20 cellular contexts compared by ENCODE assay signal in genomic region chr7:127478040-127478386, GRCh38.
A peak's percentile ranks its signal among the peaks of the same experiment; 100 is the strongest.
DNase-seq lines count a peak whose midpoint lies in the region; ATAC-seq and TF ChIP-seq lines count a peak whose summit lies in the region.
"Had no signal": no experiment of that assay in that cellular context is flagged by ENCODE, and none has a peak within 500 bp of the region (broad histone marks: within the 10 kb centered on the region; RNA-seq: fewer than 3 reads in every experiment).

No MANE protein-coding gene starts in this region.

- H3K36me3 Mint-ChIP-seq in H9 (ENCODE audit: insufficient read depth in 1 of 3, low read depth in 3 of 3) (no peaks in the 10 kb centered on the region), endodermal cell (ENCODE audit: low read depth) (no peaks in the 10 kb centered on the region)
- H3K36me3 Mint-ChIP-seq: CD4-positive, alpha-beta memory T cell had no signal

- CTCF ChIA-PET in PC-3 (lab: Charles Lee) = no interaction called here

- no peak overlapping the region for H3K27ac Mint-ChIP-seq in H9
- H3K27ac Mint-ChIP-seq in endodermal cell = no peak overlapping the region
- H3K27ac Mint-ChIP-seq: activated CD4-positive, alpha-beta memory T cell treated with anti-CD3 and anti-CD28 coated beads, Interleukin-2, amount 10 ng/mL, durations not matched to agents 7 days and 5 days; CD4-positive, alpha-beta memory T cell had no signal

- peak; percentile 44; the same call in 2 of the 3 replicates for TF ChIP-seq CTCF in H9 (conservative IDR thresholded peaks at IDR 0.05)
- TF ChIP-seq CTCF in PC-3 (conservative IDR thresholded peaks at IDR 0.05; ENCODE audit: low read depth, low read length) = no peak; the same call in 1 of the 2 replicates
- TF ChIP-seq CTCF in endodermal cell (conservative IDR thresholded peaks at IDR 0.05) = peak; percentile 51
- no peak for TF ChIP-seq CTCF in parathyroid adenoma (IDR thresholded peaks at IDR 0.05)

- POLR2A ChIA-PET in PC-3 (lab: Charles Lee; ENCODE audit: unreplicated experiment) = no interaction called here

- H3K9ac ChIP-seq in H9 (ENCODE audit: extremely low read depth, insufficient read length, low read length) (no peak overlapping the region), PC-3 (ENCODE audit: low read length) (no peak overlapping the region), endodermal cell (ENCODE audit: extremely low read depth, low read length, poor library complexity, severe bottlenecking) (no peak overlapping the region), parathyroid adenoma (no peak overlapping the region)

- no TSS peak for BruUV-seq in PC-3 (replicated peaks; lab: Mats Ljungman, UMichigan)

- WGBS in H9 (ENCODE audit: extremely low coverage, insufficient read length, low lambda C conversion rate) = no CpG with 5 or more reads among the region's 1 CpG
- WGBS in endodermal cell (ENCODE audit: insufficient coverage in 1 of 2, insufficient read length in 1 of 2), 2 experiments = 18% methylated on average over 1 of the region's 1 CpG; no CpG with 5 or more reads in 1 of the 2 experiments

- H3F3A ChIP-seq in PC-3 (ENCODE audit: low read length, unreplicated experiment) = no peaks in the 10 kb centered on the region

- no peaks in the 10 kb centered on the region for H3K79me2 ChIP-seq in H9 (ENCODE audit: insufficient read depth, low read length)
- H3K79me2 ChIP-seq in PC-3 (ENCODE audit: low read length) = no peaks in the 10 kb centered on the region
- H3K79me2 ChIP-seq in parathyroid adenoma = no peaks in the 10 kb centered on the region

- H2AK5ac ChIP-seq in H9 (ENCODE audit: insufficient read length, low read length) = no peak overlapping the region

- no peak overlapping the region for H2BK12ac ChIP-seq in H9 (ENCODE audit: insufficient read length, low read depth, low read length)

- no peak overlapping the region for H4K8ac ChIP-seq in H9 (replicated peaks; ENCODE audit: insufficient read length, low read depth, low read length)

- H3K9me3 ChIP-seq in H9 (ENCODE audit: control insufficient read depth, low read depth, low read length) (no peaks in the 10 kb centered on the region), PC-3 (ENCODE audit: low read length) (no peaks in the 10 kb centered on the region), endodermal cell (ENCODE audit: control insufficient read depth, low read length) (no peaks in the 10 kb centered on the region), parathyroid adenoma (ENCODE audit: control insufficient read depth, low read length) (no peaks in the 10 kb centered on the region)
- H3K9me3 ChIP-seq: suprapubic skin, uterus had no signal

- intact Hi-C loops in PC-3 (cut with micrococcal nuclease) = no loop called here

- H3K9me3 Mint-ChIP-seq in H9 = no peaks in the 10 kb centered on the region; a peak in 1 of 5 replicates
- H3K9me3 Mint-ChIP-seq in endodermal cell = no peaks in the 10 kb centered on the region
- H3K9me3 Mint-ChIP-seq: activated CD4-positive, alpha-beta memory T cell treated with anti-CD3 and anti-CD28 coated beads, Interleukin-2, amount 10 ng/mL, durations not matched to agents 7 days and 5 days; CD4-positive, alpha-beta memory T cell had no signal

- DNase-seq in H9 (no peak), PC-3 (peak; percentile 4), endodermal cell (no peak), NCI-H2107 treated with DMSO at 0.1 percent for 48 hours (lab: John Stamatoyannopoulos, UW; ENCODE audit: unreplicated experiment) (no peak)
- DNase-seq in stimulated activated CD4-positive, alpha-beta T cell treated with anti-CD3 and anti-CD28 coated beads, Interleukin-4, amount 100 ng/mL, for 24 hours = no peak
- DNase-seq: activated CD4-positive, alpha-beta memory T cell treated with anti-CD3 and anti-CD28 coated beads, Interleukin-2, amount 10 ng/mL, durations not matched to agents 7 days and 5 days; activated T-cell treated with anti-CD3 and anti-CD28 coated beads, Interleukin-2, amount 50 U/mL, for 1 hour; amniotic stem cell; cortex of kidney; Kasumi-1; kidney glomerular epithelial cell; NCI-H1048; NCI-H187 treated with DMSO at 0.1 percent for 48 hours; posterior cingulate gyrus; uterus had no signal

- ATAC-seq in PC-3 (no peak), GM18868 (IDR thresholded peaks at IDR 0.05; ENCODE audit: unreplicated experiment) (no peak)

- no peak overlapping the region for H3K14ac ChIP-seq in H9 (ENCODE audit: insufficient read depth, low read length)

- no peak overlapping the region for H4K91ac ChIP-seq in H9 (ENCODE audit: insufficient read length, low read depth, low read length)

- H4K5ac ChIP-seq in H9 (ENCODE audit: insufficient read length, low read depth, low read length) = no peak overlapping the region

- H2BK15ac ChIP-seq in H9 (ENCODE audit: low read depth, low read length) = no peak overlapping the region

- H3K27ac ChIP-seq in H9 (ENCODE audit: insufficient read length, low read depth, low read length) (no peak overlapping the region), PC-3 (ENCODE audit: low read length) (no peak overlapping the region), endodermal cell (ENCODE audit: low read depth, low read length) (no peak overlapping the region), parathyroid adenoma (no peak overlapping the region)
- H3K27ac ChIP-seq: RWPE1, suprapubic skin, uterus had no signal

- no peaks in the 10 kb centered on the region for H3K23me2 ChIP-seq in H9 (ENCODE audit: insufficient read length, low read depth, low read length, poor library complexity, severe bottlenecking)

- H3K4me2 ChIP-seq in H9 (ENCODE audit: insufficient read depth, insufficient read length, low read length) (no peak overlapping the region), PC-3 (ENCODE audit: low read length) (peak overlapping the region; percentile 41), parathyroid adenoma (ENCODE audit: low read length) (no peak overlapping the region)

- H3K4me1 ChIP-seq in H9 (ENCODE audit: insufficient read depth, low read length) = no peaks in the 10 kb centered on the region; the same call in 1 of the 2 replicates
- H3K4me1 ChIP-seq in PC-3 (ENCODE audit: insufficient read depth, low read length) = peaks cover 12% of the 10 kb centered on the region; the same call in 1 of the 2 replicates
- H3K4me1 ChIP-seq in endodermal cell (ENCODE audit: control insufficient read depth, insufficient read depth, low read length) = no peaks in the 10 kb centered on the region
- H3K4me1 ChIP-seq in parathyroid adenoma = no peaks in the 10 kb centered on the region
- H3K4me1 ChIP-seq: suprapubic skin, uterus had no signal

- no peaks in the 10 kb centered on the region for H3K9me2 ChIP-seq in PC-3 (replicated peaks; ENCODE audit: low read length)

- H3K4me3 Mint-ChIP-seq in H9 (no peak overlapping the region), endodermal cell (no peak overlapping the region)
- H3K4me3 Mint-ChIP-seq: activated CD4-positive, alpha-beta memory T cell treated with anti-CD3 and anti-CD28 coated beads, Interleukin-2, amount 10 ng/mL, durations not matched to agents 7 days and 5 days; CD4-positive, alpha-beta memory T cell had no signal

- H3T11ph ChIP-seq in H9 (ENCODE audit: low read length) = no peak overlapping the region

- H3K4me3 ChIP-seq in PC-3 (ENCODE audit: low read length) = no peak overlapping the region
- no peak overlapping the region for H3K4me3 ChIP-seq in endodermal cell (ENCODE audit: low read length)
- no peak overlapping the region for H3K4me3 ChIP-seq in parathyroid adenoma (ENCODE audit: low read depth, low read length)
- H3K4me3 ChIP-seq: suprapubic skin, uterus had no signal

- H4K20me1 ChIP-seq in H9 (ENCODE audit: control insufficient read depth, insufficient read depth, insufficient read length) = no peaks in the 10 kb centered on the region
- H4K20me1 ChIP-seq in PC-3 (ENCODE audit: low read length) = no peaks in the 10 kb centered on the region

- no peak overlapping the region for H3K4ac ChIP-seq in H9 (ENCODE audit: low read depth, low read length)

- H3K4me1 Mint-ChIP-seq in H9 (peaks cover 14 to 30% of the 10 kb centered on the region in 2 experiments), endodermal cell (no peaks in the 10 kb centered on the region)
- H3K4me1 Mint-ChIP-seq: activated CD4-positive, alpha-beta memory T cell treated with anti-CD3 and anti-CD28 coated beads, Interleukin-2, amount 10 ng/mL, durations not matched to agents 7 days and 5 days had no signal

- H2BK120ac ChIP-seq in H9 (ENCODE audit: low read depth, low read length, poor library complexity, severe bottlenecking) = no peak overlapping the region

- H2AFZ ChIP-seq in H9 (ENCODE audit: low read length) (no peak overlapping the region), PC-3 (ENCODE audit: low read length) (peak overlapping the region; percentile 54; the same call in 1 of the 2 replicates), parathyroid adenoma (peak overlapping the region; percentile 13)

- no peak overlapping the region for H2BK5ac ChIP-seq in H9 (ENCODE audit: insufficient read length, low read length)

- H3K18ac ChIP-seq in H9 (ENCODE audit: insufficient read length, low read depth, low read length) = no peak overlapping the region

- H3K56ac ChIP-seq in H9 (ENCODE audit: insufficient read length, low read depth, low read length) = no peak overlapping the region

- no peaks in the 10 kb centered on the region for H3K27me3 ChIP-seq in H9 (ENCODE audit: insufficient read depth, low read length)
- H3K27me3 ChIP-seq in PC-3 (ENCODE audit: low read length) = peaks cover 9% of the 10 kb centered on the region
- H3K27me3 ChIP-seq in endodermal cell (ENCODE audit: control insufficient read depth, insufficient read depth, low read length, poor library complexity, severe bottlenecking) = peaks cover 14% of the 10 kb centered on the region
- H3K27me3 ChIP-seq in parathyroid adenoma (ENCODE audit: control insufficient read depth, insufficient read depth, low read length) = no peaks in the 10 kb centered on the region
- H3K27me3 ChIP-seq: suprapubic skin, uterus had no signal

- peaks cover 23% of the 10 kb centered on the region for H3K27me3 Mint-ChIP-seq in H9 (ENCODE audit: low read depth)
- peaks cover 23% of the 10 kb centered on the region for H3K27me3 Mint-ChIP-seq in endodermal cell (ENCODE audit: insufficient read depth)

- no peak overlapping the region for H2BK20ac ChIP-seq in H9 (ENCODE audit: low read depth, low read length, poor library complexity, severe bottlenecking)

- no peak overlapping the region for H3K23ac ChIP-seq in H9 (ENCODE audit: insufficient read length, low read depth, low read length)

- no peaks in the 10 kb centered on the region for H3K36me3 ChIP-seq in PC-3 (ENCODE audit: low read depth, low read length)
- no peaks in the 10 kb centered on the region for H3K36me3 ChIP-seq in endodermal cell (ENCODE audit: control insufficient read depth, insufficient read depth, low read length)
- H3K36me3 ChIP-seq in parathyroid adenoma (ENCODE audit: control insufficient read depth, insufficient read depth, low read length) = no peaks in the 10 kb centered on the region
- H3K36me3 ChIP-seq: suprapubic skin, uterus had no signal

- H3K79me1 ChIP-seq in H9 (ENCODE audit: insufficient read depth, low read depth, low read length, poor library complexity, severe bottlenecking) = no peaks in the 10 kb centered on the region

Comparison
In these comparisons a context has a peak if more than half of its experiments do, and no peak if none do; other contexts are left out.
1. CTCF ChIP-seq: peak in H9 (single experiment) and endodermal cell (single experiment); none in PC-3 (single experiment) and parathyroid adenoma (single experiment).